Comparison of ENCODE assay signal across 16 cellular contexts in the genomic region with DNA sequence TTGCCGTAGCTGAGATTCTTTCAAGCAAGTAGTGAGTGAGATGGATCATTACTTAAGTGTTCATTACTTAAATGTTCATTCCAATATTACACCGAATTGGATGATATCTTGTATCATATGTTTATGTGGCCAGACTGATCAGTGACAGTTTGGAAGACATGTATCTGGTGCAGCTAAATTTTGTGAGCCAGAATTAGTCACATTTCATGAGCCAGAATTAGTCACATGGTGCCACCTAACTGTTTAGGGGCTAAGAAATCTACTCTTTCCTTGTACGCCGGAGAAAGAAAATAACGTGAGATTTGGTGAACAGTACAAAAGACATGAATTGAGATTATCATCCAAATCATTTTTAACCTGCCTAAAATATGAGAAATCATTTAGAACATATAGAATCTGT.
A peak's percentile ranks its signal among the peaks of the same experiment; 100 is the strongest.
DNase-seq lines count a peak whose midpoint lies in the region; ATAC-seq and TF ChIP-seq lines count a peak whose summit lies in the region.
"Had no signal": no experiment of that assay in that cellular context is flagged by ENCODE, and none has a peak within 500 bp of the region (broad histone marks: within the 10 kb centered on the region; RNA-seq: fewer than 3 reads in every experiment).

No MANE protein-coding gene starts in this region.

- H3K9me3 ChIP-seq in PC-3 (ENCODE audit: low read length) = no peaks in the 10 kb centered on the region
- H3K9me3 ChIP-seq in sigmoid colon = no peaks in the 10 kb centered on the region
- H3K9me3 ChIP-seq in stomach = no peaks in the 10 kb centered on the region
- H3K9me3 ChIP-seq: right lobe of liver had no signal

- POLR2A ChIA-PET in PC-3 (lab: Charles Lee; ENCODE audit: unreplicated experiment) = interaction anchor here (1.0 kb wide), 1 partner anchor 131 kb away, joined by 4 read pairs; no protein-coding TSS in a partner anchor

- intact Hi-C loops in PC-3 (cut with micrococcal nuclease) (loop anchor here (2.0 kb wide), 2 partner anchors 33 to 109 kb away; no protein-coding TSS in a partner anchor), sigmoid colon (cut with DNase I) (loop anchor here (10.0 kb wide), 1 partner anchor 1179 kb away; no protein-coding TSS in a partner anchor), posterior cingulate gyrus (cut with DNase I) (loop anchor here (10.0 kb wide), 1 partner anchor 499 kb away; no protein-coding TSS in a partner anchor), stomach (cut with DNase I; ENCODE audit: low total_unique reads) (no loop called here)

- peak; percentile 24 for DNase-seq in AG20443 (ENCODE audit: low spot score)
- DNase-seq in PC-3 = peak; percentile 78
- peak; percentile 87 for DNase-seq in fibroblast of mammary gland (ENCODE audit: low read depth)
- DNase-seq in sigmoid colon = no peak
- no peak for DNase-seq in coronary artery (ENCODE audit: low spot score)
- no peak for DNase-seq in posterior cingulate gyrus
- no peak for DNase-seq in stomach
- no peak for DNase-seq in GOT3 (lab: John Stamatoyannopoulos, UW)
- DNase-seq: activated B cell treated with CpG ODN at 0.5 μM for 24 hours; activated naive CD4-positive, alpha-beta T cell; NCI-H345; OCI-M1; right lobe of liver; stimulated activated naive B cell treated with anti-CD40 and anti-IgM and Interleukin-4, amounts not matched to agents 10 μg/mL and 1 μg/mL and 100 μg/mL, for 72 hours had no signal

- no TSS peak for BruUV-seq in PC-3 (replicated peaks; lab: Mats Ljungman, UMichigan)

- peaks cover 1% of the 10 kb centered on the region for H3F3A ChIP-seq in PC-3 (ENCODE audit: low read length, unreplicated experiment)

- no peaks in the 10 kb centered on the region for H3K36me3 ChIP-seq in PC-3 (ENCODE audit: low read depth, low read length)
- H3K36me3 ChIP-seq in sigmoid colon = no peaks in the 10 kb centered on the region
- no peaks in the 10 kb centered on the region for H3K36me3 ChIP-seq in stomach
- H3K36me3 ChIP-seq: right lobe of liver had no signal

- peak overlapping the region; percentile 64 for H3K4me2 ChIP-seq in PC-3 (ENCODE audit: low read length)

- H3K9ac ChIP-seq in PC-3 (ENCODE audit: low read length) = peak overlapping the region; percentile 6

- peaks cover 49% of the 10 kb centered on the region for H3K4me1 ChIP-seq in PC-3 (ENCODE audit: insufficient read depth, low read length)
- H3K4me1 ChIP-seq in sigmoid colon = peaks cover 0 to 12% (median 7%) of the 10 kb centered on the region in 4 donors
- peaks cover 0 to 8% (median 0%) of the 10 kb centered on the region in 4 donors for H3K4me1 ChIP-seq in stomach
- H3K4me1 ChIP-seq: right lobe of liver had no signal

- TF ChIP-seq EP300 in sigmoid colon (IDR thresholded peaks at IDR 0.05) (no peak), stomach (IDR thresholded peaks at IDR 0.05) (no peak)

- TF ChIP-seq CTCF in PC-3 (conservative IDR thresholded peaks at IDR 0.05; ENCODE audit: low read depth, low read length) (no peak), fibroblast of mammary gland (conservative IDR thresholded peaks at IDR 0.05; ENCODE audit: control insufficient read depth, insufficient read depth, low read depth, low read length) (no peak), sigmoid colon (IDR thresholded peaks at IDR 0.05) (no peak), coronary artery (IDR thresholded peaks at IDR 0.05) (no peak), stomach (IDR thresholded peaks at IDR 0.05) (no peak)

- H3K27ac ChIP-seq in PC-3 (ENCODE audit: low read length) = peak overlapping the region; percentile 49
- peak overlapping the region in 3 of 4 donors; percentile 12 to 26 (median 21) for H3K27ac ChIP-seq in sigmoid colon
- peak overlapping the region in 1 of 2 donors; percentile 13 for H3K27ac ChIP-seq in coronary artery
- peak overlapping the region in 1 of 5 donors; percentile 36 for H3K27ac ChIP-seq in stomach
- H3K27ac ChIP-seq: right lobe of liver had no signal

- WGBS in sigmoid colon, 2 donors = 92 to 93% methylated on average over 5 of the region's 5 CpGs
- 79 to 90% (median 88%) methylated on average over 5 of the region's 5 CpGs for WGBS in stomach, 5 donors

- peak; percentile 79 for ATAC-seq in PC-3
- ATAC-seq: K562; natural killer cell treated with Interleukin-12 subunit alpha and Interleukin-12 subunit beta and Interleukin-15 and Interleukin-18, amount 100 ng/mL, for 72 hours; stimulated activated naive B cell treated with anti-CD40 and anti-IgM and Interleukin-4, amounts not matched to agents 10 μg/mL and 1 μg/mL and 100 μg/mL, for 72 hours had no signal

- H3K4me3 ChIP-seq in PC-3 (ENCODE audit: low read length) (peak overlapping the region; percentile 46), fibroblast of mammary gland (ENCODE audit: control insufficient read depth, low read depth, low read length) (no peak overlapping the region), sigmoid colon (no peak overlapping the region), coronary artery (no peak overlapping the region), stomach (no peak overlapping the region)
- H3K4me3 ChIP-seq: K562, right lobe of liver had no signal

- H3K79me2 ChIP-seq in PC-3 (ENCODE audit: low read length) = no peaks in the 10 kb centered on the region

- H2AFZ ChIP-seq in PC-3 (ENCODE audit: low read length) = peak overlapping the region; percentile 14

- TF ChIP-seq POLR2A in sigmoid colon (IDR thresholded peaks at IDR 0.05) (no peak), stomach (IDR thresholded peaks at IDR 0.05) (no peak)

- H3K27me3 ChIP-seq in PC-3 (ENCODE audit: low read length) (no peaks in the 10 kb centered on the region), sigmoid colon (no peaks in the 10 kb centered on the region), stomach (no peaks in the 10 kb centered on the region)
- H3K27me3 ChIP-seq: right lobe of liver had no signal

- H4K20me1 ChIP-seq in PC-3 (ENCODE audit: low read length) = no peaks in the 10 kb centered on the region

- CTCF ChIA-PET in PC-3 (lab: Charles Lee) = no interaction called here

- H3K9me2 ChIP-seq in PC-3 (replicated peaks; ENCODE audit: low read length) = no peaks in the 10 kb centered on the region

Comparison
In these comparisons a context has a peak if more than half of its experiments do, and no peak if none do; other contexts are left out.
1. DNase-seq: peak in AG20443 (single experiment), PC-3 (single experiment) and fibroblast of mammary gland (single experiment); none in sigmoid colon (single experiment), coronary artery (single experiment), posterior cingulate gyrus (0 of 10), stomach (single experiment) and GOT3 (single experiment).